Comparison of ENCODE assay signal across 7 cellular contexts in genomic region chr9:125238915-125239446, GRCh38. TPM values are rescaled to one million over a fixed set of nuclear protein-coding genes. Genes with fewer than 3 reads are reported as not detected.
DNase-seq lines count a peak whose midpoint lies in the region; TF ChIP-seq lines count a peak whose summit lies in the region.

No MANE protein-coding gene starts in this region.

- H3K4me1 ChIP-seq in HAP-1 (peaks cover 21% of the 10 kb centered on the region), skeletal muscle satellite cell (ENCODE audit: control insufficient read depth, insufficient read depth, low read length) (peaks cover 65% of the 10 kb centered on the region)

- peak overlapping the region; percentile 81 for H3K4me2 ChIP-seq in skeletal muscle satellite cell (ENCODE audit: low read length)

- TF ChIP-seq CTCF in WI38 (IDR thresholded peaks at IDR 0.05; ENCODE audit: low read depth, low read length), result no peak
- TF ChIP-seq CTCF in fibroblast of pulmonary artery (IDR thresholded peaks at IDR 0.05; ENCODE audit: low read length, missing control alignments), result no peak

- H3K9ac ChIP-seq in skeletal muscle satellite cell (ENCODE audit: low read depth, low read length), result peak overlapping the region; percentile 95

- H3K4me3 ChIP-seq in HAP-1 (peak overlapping the region; percentile 99), WI38 (ENCODE audit: low read depth, low read length) (peak overlapping the region; percentile 97), fibroblast of pulmonary artery (replicated peaks; ENCODE audit: low read depth, low read length) (peak overlapping the region; percentile 98), skeletal muscle satellite cell (ENCODE audit: low read length) (peak overlapping the region; percentile 94)

- H3K9me3 ChIP-seq in HAP-1 (no peaks in the 10 kb centered on the region; the same call in 1 of the 2 replicates), skeletal muscle satellite cell (replicated peaks; ENCODE audit: low read length) (no peaks in the 10 kb centered on the region)

- DNase-seq in HAP-1 (ENCODE audit: low spot score in 2 of 2), result no peak
- DNase-seq in fibroblast of pulmonary artery (ENCODE audit: low read depth), result no peak
- DNase-seq in SW480 (ENCODE audit: low spot score), result no peak
- DNase-seq in NCI-H1694 (lab: John Stamatoyannopoulos, UW), result no peak
- no peak for DNase-seq in activated CD4-positive, CD25-positive, alpha-beta regulatory T cell (lab: John Stamatoyannopoulos, UW)

- peaks cover 68% of the 10 kb centered on the region for H3K36me3 ChIP-seq in HAP-1 (replicated peaks)
- peaks cover 62% of the 10 kb centered on the region for H3K36me3 ChIP-seq in skeletal muscle satellite cell (ENCODE audit: insufficient read depth, low read length)

- no peaks in the 10 kb centered on the region for H3K27me3 ChIP-seq in HAP-1 (ENCODE audit: low read depth)
- H3K27me3 ChIP-seq in skeletal muscle satellite cell (ENCODE audit: control insufficient read depth, insufficient read depth, low read length), result no peaks in the 10 kb centered on the region

- in situ Hi-C loops in HAP-1 (cut with MboI; ENCODE audit: low sequenced_read_pairs), result no loop called here

RNA-seq across cellular contexts. Expression of gene HSPA5, which starts 2.2 kb away (rescaled TPM):
- 223 and 241 TPM in 2 replicates for total RNA-seq in skeletal muscle satellite cell (2012; rRNA removed)

RNA-seq across cellular contexts. Expression of gene GAPVD1, which starts 22.6 kb away (rescaled TPM):
- 58.1 and 61.6 TPM in 2 replicates for total RNA-seq in skeletal muscle satellite cell (2012; rRNA removed)

RNA-seq across cellular contexts. Expression of gene RABEPK, which starts 38.6 kb away (rescaled TPM):
- 32.7 and 38.2 TPM in 2 replicates for total RNA-seq in skeletal muscle satellite cell (2012; rRNA removed)

RNA-seq across cellular contexts. Expression of gene PPP6C, which starts 49.4 kb away (rescaled TPM):
- 22.5 and 23.6 TPM in 2 replicates for total RNA-seq in skeletal muscle satellite cell (2012; rRNA removed)
